ENCODE assay signal across 23 cellular contexts in the genomic region with DNA sequence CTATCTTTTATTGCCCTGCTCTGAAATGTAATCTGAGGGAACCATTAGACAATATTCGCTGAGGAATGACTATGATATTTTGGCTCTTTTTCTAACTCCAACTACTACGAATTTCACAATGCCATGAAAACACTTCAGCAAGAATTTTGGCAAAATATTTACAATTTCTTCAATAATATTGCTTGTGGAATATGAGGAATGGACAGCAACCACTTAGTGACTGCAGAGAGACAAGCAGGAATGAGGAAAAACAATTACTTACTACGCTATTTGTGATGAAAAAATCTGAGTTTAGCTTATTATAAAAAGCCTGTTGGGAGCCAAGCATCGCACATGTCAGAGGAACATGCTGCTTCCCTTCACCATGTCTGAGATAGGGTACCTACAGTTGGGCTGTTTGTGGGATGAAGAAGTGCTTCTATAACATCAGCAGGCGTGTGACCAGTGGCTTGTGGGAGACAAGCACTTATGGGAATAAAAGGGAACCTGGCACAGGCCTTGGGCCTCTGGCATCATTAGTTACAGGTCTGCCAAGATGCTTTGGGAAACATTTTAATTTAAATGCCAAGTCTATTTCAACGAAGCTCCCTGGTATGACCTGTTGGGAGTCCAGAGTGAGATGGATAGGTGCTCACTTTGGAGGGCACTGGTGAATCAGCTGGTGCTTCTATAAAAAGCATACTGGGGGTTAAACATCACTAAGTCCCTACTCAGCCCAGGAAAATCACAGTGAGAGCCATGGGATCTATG. TPM values are rescaled to one million over a fixed set of nuclear protein-coding genes. Genes with fewer than 3 reads are reported as not detected.
DNase-seq lines count a peak whose midpoint lies in the region; ATAC-seq, FAIRE-seq and TF ChIP-seq lines count a peak whose summit lies in the region.
"Had no signal": no experiment of that assay in that cellular context is flagged by ENCODE, and none has a peak within 500 bp of the region (broad histone marks: within the 10 kb centered on the region; RNA-seq: fewer than 3 reads in every experiment).

No MANE protein-coding gene starts in this region.

- no peaks in the 10 kb centered on the region for H3K27me3 Mint-ChIP-seq in T-helper 17 cell
- H3K27me3 Mint-ChIP-seq: stimulated activated naive CD8-positive, alpha-beta T cell treated with anti-CD3 and anti-CD28 coated beads, Interleukin-15, Interleukin-2, amounts not matched to agents 100 ng/mL and 50 ng/mL, for 24 hours had no signal

- intact Hi-C loops in left cardiac atrium (cut with DNase I) = loop anchor here in 1 of 2 donors (5.0 to 10.0 kb wide), 4 partner anchors 45 to 277 kb away; partner anchors contain the start of gene DAZL
- intact Hi-C loops in psoas muscle (cut with DNase I) = loop anchor here in 1 of 2 donors (5.0 kb wide), 2 partner anchors 205 to 280 kb away; no protein-coding TSS in a partner anchor

- WGBS in psoas muscle, 3 donors = 31 to 36% (median 33%) methylated on average over 6 of the region's 6 CpGs

- no peak for FAIRE-seq in HTR-8/SVneo (lab: Jason Lieb, UNC)
- FAIRE-seq: endometrium, frontal cortex, K562 had no signal

- peaks cover 40% of the 10 kb centered on the region for H3K4me1 ChIP-seq in psoas muscle

- DNase-seq in NCI-H2029 treated with DMSO at 0.1 percent for 48 hours (lab: John Stamatoyannopoulos, UW) (peak; percentile 27), NCI-H2029 (lab: John Stamatoyannopoulos, UW) (no peak), T-helper 17 cell (no peak), left cardiac atrium (peak; percentile 55), psoas muscle (peak in 1 of 2 donors; percentile 55), HTR-8/SVneo (ENCODE audit: insufficient read length, low spot score) (no peak)
- DNase-seq: activated naive CD4-positive, alpha-beta T cell treated with anti-CD3 and anti-CD28 coated beads, Interleukin-2, amount 50 U/mL, for 16 hours; cerebellar nuclear complex; HCEC 1CT; midbrain; NCI-H1105 treated with DMSO at 0.1 percent for 48 hours; NCI-H345; ovary; SK-N-SH; spleen had no signal

- H3K27ac Mint-ChIP-seq in T-helper 17 cell = peak overlapping the region; percentile 77
- H3K27ac Mint-ChIP-seq: stimulated activated naive CD8-positive, alpha-beta T cell treated with anti-CD3 and anti-CD28 coated beads, Interleukin-15, Interleukin-2, amounts not matched to agents 100 ng/mL and 50 ng/mL, for 24 hours had no signal

- H3K9me3 ChIP-seq in T-helper 17 cell (ENCODE audit: control insufficient read depth, low read length, poor library complexity, severe bottlenecking) (no peaks in the 10 kb centered on the region), psoas muscle (no peaks in the 10 kb centered on the region)
- H3K9me3 ChIP-seq: ovary, SK-N-SH, spleen had no signal

- peak overlapping the region; percentile 97 for H3K4me3 ChIP-seq in psoas muscle
- H3K4me3 ChIP-seq: K562, ovary, spleen had no signal

- H3K27ac ChIP-seq in psoas muscle = peak overlapping the region; percentile 99
- H3K27ac ChIP-seq: 22Rv1, C4-2B had no signal

- no peaks in the 10 kb centered on the region for H3K27me3 ChIP-seq in psoas muscle (ENCODE audit: insufficient read depth in 3 of 3, low read length in 2 of 3)
- H3K27me3 ChIP-seq: ovary, spleen had no signal

- H3K36me3 Mint-ChIP-seq in T-helper 17 cell (ENCODE audit: low read depth) = peaks cover 6% of the 10 kb centered on the region

- peaks cover 17% of the 10 kb centered on the region for H3K4me1 Mint-ChIP-seq in T-helper 17 cell

- peak overlapping the region; percentile 82 for H3K4me3 Mint-ChIP-seq in T-helper 17 cell

- no peak for TF ChIP-seq CTCF in psoas muscle (IDR thresholded peaks at IDR 0.05)

- ATAC-seq in T-helper 17 cell (no peak), left cardiac atrium (peak in 1 of 2 donors; percentile 5), psoas muscle (peak; percentile 58 to 76 (median 64)), GM21390 (IDR thresholded peaks at IDR 0.05; ENCODE audit: unreplicated experiment) (no peak), HG03520 (IDR thresholded peaks at IDR 0.05; ENCODE audit: unreplicated experiment) (no peak)
- ATAC-seq: K562 had no signal

- H3K36me3 ChIP-seq in psoas muscle (ENCODE audit: insufficient read depth in 1 of 2, low read depth in 1 of 2) = no peaks in the 10 kb centered on the region
- H3K36me3 ChIP-seq: ovary, spleen had no signal

RNA-seq across cellular contexts. Expression of gene PLCL2, which starts 2.7 kb away (rescaled TPM):
- total RNA-seq in T-helper 17 cell (10 to 100 TPM; 53.5 to 55.3 TPM), left cardiac atrium (10 to 100 TPM; 29.3 to 38.6 TPM), psoas muscle (10 to 100 TPM; 16.4 to 32.7 (median 23.5) TPM)
- polyA plus RNA-seq in psoas muscle = 10 to 100 TPM in 2 of 3 donors, 1 to 10 TPM in 1; 4.2 to 23.2 (median 14.0) TPM

Comparison
In these comparisons a context has a peak if more than half of its experiments do, and no peak if none do; other contexts are left out.
1. DNase-seq: peak in NCI-H2029 treated with DMSO at 0.1 percent for 48 hours (single experiment) and left cardiac atrium (single experiment); none in NCI-H2029 (single experiment), T-helper 17 cell (0 of 3) and HTR-8/SVneo (single experiment).
2. ATAC-seq: peak in psoas muscle (4 of 4); none in T-helper 17 cell (single experiment), GM21390 (single experiment) and HG03520 (single experiment).